Comparison of ENCODE assay signal across 1 cellular context in genomic region chr22:49800408-49801238, GRCh38.
TF ChIP-seq lines count a peak whose summit lies in the region.

No MANE protein-coding gene starts in this region.

TF ChIP-seq in GM23338, 12 proteins besides CTCF, POLR2A, EP300 and RAD21 (continued from another document):
- no peak for TF ChIP-seq ZNF462 (CRISPR knock-in tag; IDR thresholded peaks at IDR 0.05)
